ENCODE assay signal across 21 cellular contexts in the genomic region with DNA sequence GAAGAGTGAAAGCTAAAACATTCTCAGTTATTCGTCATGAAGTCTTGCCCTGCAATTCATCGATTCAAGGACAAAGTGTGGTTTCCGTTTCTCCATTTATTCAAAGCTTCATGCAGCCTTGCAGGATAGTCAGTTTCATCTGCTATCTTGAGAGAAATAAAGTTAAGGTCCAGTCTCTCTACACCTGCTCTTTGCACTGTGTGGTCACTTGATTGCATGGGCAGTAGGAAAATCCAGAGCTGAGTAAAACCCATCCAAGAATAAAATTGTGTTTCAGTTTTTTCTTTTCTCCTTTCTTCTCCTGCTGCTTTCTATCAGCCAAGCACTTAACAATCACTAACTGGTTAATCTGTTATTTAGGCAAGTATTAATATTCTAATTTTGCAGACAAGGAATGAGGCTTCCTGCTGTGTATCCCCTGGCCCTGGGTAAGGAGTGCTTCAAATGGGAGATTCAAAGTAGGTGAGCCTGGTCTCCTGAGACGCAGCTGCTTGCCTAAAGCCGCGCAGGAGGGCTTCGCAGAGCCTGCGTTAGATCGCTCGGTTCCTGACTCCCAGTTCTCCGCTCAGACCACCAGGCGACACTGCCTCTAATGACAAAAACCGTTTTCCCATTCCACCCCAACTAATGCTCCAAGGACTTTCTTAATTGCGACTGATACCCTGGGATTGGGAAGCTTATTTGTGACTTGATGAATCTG.
"Had no signal": no experiment of that assay in that cellular context is flagged by ENCODE, and none has a peak within 500 bp of the region (broad histone marks: within the 10 kb centered on the region; RNA-seq: fewer than 3 reads in every experiment).

No MANE protein-coding gene starts in this region.

- H3K27ac ChIP-seq: cardiac muscle cell, ovary, psoas muscle, right lobe of liver, stomach had no signal

- H3K27me3 Mint-ChIP-seq: activated CD4-positive, alpha-beta memory T cell treated with anti-CD3 and anti-CD28 coated beads for 36 hours; activated CD4-positive, alpha-beta T cell treated with anti-CD3 and anti-CD28 coated beads for 36 hours; activated naive CD8-positive, alpha-beta T cell treated with anti-CD3 and anti-CD28 coated beads for 36 hours; naive B cell had no signal

- H3K4me3 Mint-ChIP-seq: activated CD4-positive, alpha-beta memory T cell treated with anti-CD3 and anti-CD28 coated beads for 36 hours; activated CD4-positive, alpha-beta T cell treated with anti-CD3 and anti-CD28 coated beads for 36 hours; activated naive CD8-positive, alpha-beta T cell treated with anti-CD3 and anti-CD28 coated beads for 36 hours; dendritic cell treated with granulocyte-macrophage colony-stimulating factor and Interleukin-4, amounts not matched to agents 40 ng/mL and 50 ng/mL, for 4 days; naive B cell; stimulated activated effector memory CD8-positive, alpha-beta T cell treated with anti-CD3 and anti-CD28 coated beads, Interleukin-12 subunit alpha, Interleukin-12 subunit beta, amount 100 ng/mL, for 72 hours; T-helper 2 cell treated with Interferon-gamma antibody and Interleukin-4, amounts not matched to agents 5 μg/mL and 100 μg/mL, for 36 hours; type B pancreatic cell had no signal

- H3K4me1 ChIP-seq: psoas muscle, right lobe of liver, stomach had no signal

- H3K27me3 ChIP-seq: ovary, right lobe of liver, stomach had no signal

- H3K9me3 Mint-ChIP-seq: activated CD4-positive, alpha-beta memory T cell treated with anti-CD3 and anti-CD28 coated beads for 36 hours; activated naive CD8-positive, alpha-beta T cell treated with anti-CD3 and anti-CD28 coated beads for 36 hours; dendritic cell treated with granulocyte-macrophage colony-stimulating factor and Interleukin-4, amounts not matched to agents 40 ng/mL and 50 ng/mL, for 4 days; naive B cell; T-helper 2 cell treated with Interferon-gamma antibody and Interleukin-4, amounts not matched to agents 5 μg/mL and 100 μg/mL, for 36 hours; type B pancreatic cell had no signal

- H3K27ac Mint-ChIP-seq: activated CD4-positive, alpha-beta memory T cell treated with anti-CD3 and anti-CD28 coated beads for 36 hours; activated CD4-positive, alpha-beta T cell treated with anti-CD3 and anti-CD28 coated beads for 36 hours; activated naive CD8-positive, alpha-beta T cell treated with anti-CD3 and anti-CD28 coated beads for 36 hours; dendritic cell treated with granulocyte-macrophage colony-stimulating factor and Interleukin-4, amounts not matched to agents 40 ng/mL and 50 ng/mL, for 4 days; naive B cell; stimulated activated effector memory CD8-positive, alpha-beta T cell treated with anti-CD3 and anti-CD28 coated beads, Interleukin-12 subunit alpha, Interleukin-12 subunit beta, amount 100 ng/mL, for 72 hours; T-helper 2 cell treated with Interferon-gamma antibody and Interleukin-4, amounts not matched to agents 5 μg/mL and 100 μg/mL, for 36 hours; type B pancreatic cell had no signal

- H3K9me3 ChIP-seq: mucosa of descending colon, ovary, psoas muscle, right lobe of liver, stomach had no signal

- H3K4me3 ChIP-seq: cardiac muscle cell, mucosa of descending colon, ovary, psoas muscle, right lobe of liver, stomach had no signal

- DNase-seq: activated CD4-positive, alpha-beta memory T cell treated with anti-CD3 and anti-CD28 coated beads for 36 hours; activated CD4-positive, alpha-beta T cell treated with anti-CD3 and anti-CD28 coated beads for 36 hours; activated naive CD8-positive, alpha-beta T cell treated with anti-CD3 and anti-CD28 coated beads for 36 hours; activated T-cell treated with anti-CD3 and anti-CD28 coated beads for 4 hours; amygdala; effector memory CD4-positive, alpha-beta T cell; kidney glomerular epithelial cell; left ventricle myocardium superior; mucosa of descending colon; naive B cell; ovary; psoas muscle; right lobe of liver; small intestine; stimulated activated CD4-positive, alpha-beta T cell treated with anti-CD3 and anti-CD28 coated beads, Interleukin-4, amount 100 ng/mL, for 1 hour; stomach had no signal

- H3K36me3 ChIP-seq: cardiac muscle cell, ovary, right lobe of liver, stomach had no signal

- H3K4me1 Mint-ChIP-seq: activated CD4-positive, alpha-beta T cell treated with anti-CD3 and anti-CD28 coated beads for 36 hours; activated naive CD8-positive, alpha-beta T cell treated with anti-CD3 and anti-CD28 coated beads for 36 hours; naive B cell; stimulated activated effector memory CD8-positive, alpha-beta T cell treated with anti-CD3 and anti-CD28 coated beads, Interleukin-12 subunit alpha, Interleukin-12 subunit beta, amount 100 ng/mL, for 72 hours had no signal

- H3K36me3 Mint-ChIP-seq: activated CD4-positive, alpha-beta memory T cell treated with anti-CD3 and anti-CD28 coated beads for 36 hours; activated naive CD8-positive, alpha-beta T cell treated with anti-CD3 and anti-CD28 coated beads for 36 hours; naive B cell; stimulated activated effector memory CD8-positive, alpha-beta T cell treated with anti-CD3 and anti-CD28 coated beads, Interleukin-12 subunit alpha, Interleukin-12 subunit beta, amount 100 ng/mL, for 72 hours; type B pancreatic cell had no signal

- ATAC-seq: activated CD4-positive, alpha-beta T cell treated with anti-CD3 and anti-CD28 coated beads for 36 hours; left ventricle myocardium superior; mucosa of descending colon; psoas muscle; right lobe of liver; stimulated activated effector memory CD8-positive, alpha-beta T cell treated with anti-CD3 and anti-CD28 coated beads, Interleukin-12 subunit alpha, Interleukin-12 subunit beta, amount 100 ng/mL, for 72 hours had no signal
